Comparison of ENCODE assay signal across 9 cellular contexts in genomic region chr5:44388504-44389409, GRCh38. TPM values are rescaled to one million over a fixed set of nuclear protein-coding genes. Genes with fewer than 3 reads are reported as not detected.
DNase-seq lines count a peak whose midpoint lies in the region; ATAC-seq, FAIRE-seq and TF ChIP-seq lines count a peak whose summit lies in the region.
"Had no signal": no experiment of that assay in that cellular context is flagged by ENCODE, and none has a peak within 500 bp of the region (broad histone marks: within the 10 kb centered on the region; RNA-seq: fewer than 3 reads in every experiment).

No MANE protein-coding gene starts in this region.

- no peak overlapping the region for H3K56ac ChIP-seq in H1 (replicated peaks; ENCODE audit: insufficient read length, low read depth, low read length)

- no peak overlapping the region for H3K18ac ChIP-seq in H1 (ENCODE audit: extremely low read depth, low read length)

- H2AFZ ChIP-seq in H1 (ENCODE audit: low read length) = peak overlapping the region; percentile 36

- no peak overlapping the region for H3K27ac Mint-ChIP-seq in activated T-cell treated with anti-CD3 and anti-CD28 coated beads, Interleukin-2, amount 50 U/mL, for 72 hours
- H3K27ac Mint-ChIP-seq in activated naive CD4-positive, alpha-beta T cell treated with anti-CD3 and anti-CD28 coated beads, Interleukin-2, amount 10 ng/mL, durations not matched to agents 7 days and 5 days = no peak overlapping the region
- H3K27ac Mint-ChIP-seq: activated CD4-positive, alpha-beta T cell treated with anti-CD3 and anti-CD28 coated beads for 36 hours had no signal

- no peak overlapping the region for H2BK12ac ChIP-seq in H1 (ENCODE audit: low read depth, low read length)

- H3K4me3 Mint-ChIP-seq in activated T-cell treated with anti-CD3 and anti-CD28 coated beads, Interleukin-2, amount 50 U/mL, for 72 hours = peak overlapping the region; percentile 57 to 59
- H3K4me3 Mint-ChIP-seq in activated naive CD4-positive, alpha-beta T cell treated with anti-CD3 and anti-CD28 coated beads, Interleukin-2, amount 10 ng/mL, durations not matched to agents 7 days and 5 days = no peak overlapping the region
- H3K4me3 Mint-ChIP-seq: activated CD4-positive, alpha-beta T cell treated with anti-CD3 and anti-CD28 coated beads for 36 hours had no signal

- H3K4me1 Mint-ChIP-seq in activated T-cell treated with anti-CD3 and anti-CD28 coated beads, Interleukin-2, amount 50 U/mL, for 72 hours (ENCODE audit: low read depth) = peaks cover 4% of the 10 kb centered on the region
- H3K4me1 Mint-ChIP-seq in activated naive CD4-positive, alpha-beta T cell treated with anti-CD3 and anti-CD28 coated beads, Interleukin-2, amount 10 ng/mL, durations not matched to agents 7 days and 5 days = peaks cover 5% of the 10 kb centered on the region

- 2% methylated on average over 28 of the region's 30 CpGs; no CpG with 5 or more reads in 1 of the 2 experiments for WGBS in H1 (ENCODE audit: extremely low coverage in 1 of 2, insufficient coverage in 1 of 2, insufficient read length in 1 of 2, insufficient replicate concordance in 2 of 2, low coverage in 1 of 2, low lambda C conversion rate in 2 of 2, missing lambda C conversion rate in 1 of 2), 2 experiments

- H3K4me1 ChIP-seq in H1 (replicated peaks in 1 of 4; ENCODE audit: control insufficient read depth in 3 of 4, insufficient read depth in 4 of 4, low read length in 3 of 4) (peaks cover 2 to 11% (median 4%) of the 10 kb centered on the region in 4 experiments; a peak in 5 of 7 replicates), mucosa of stomach (ENCODE audit: control insufficient read depth, insufficient read depth, low read length) (no peaks in the 10 kb centered on the region)

- TF ChIP-seq RAD21 in H1 (IDR thresholded peaks at IDR 0.05 in 1 of 2, conservative IDR thresholded peaks at IDR 0.05 in 1 of 2; ENCODE audit: low read depth in 2 of 2, low read length in 2 of 2) = no peak

- H3K36me3 Mint-ChIP-seq in activated T-cell treated with anti-CD3 and anti-CD28 coated beads, Interleukin-2, amount 50 U/mL, for 72 hours (ENCODE audit: insufficient read depth in 2 of 2) = peaks cover 2 to 6% of the 10 kb centered on the region in 2 donors
- peaks cover 1% of the 10 kb centered on the region for H3K36me3 Mint-ChIP-seq in activated naive CD4-positive, alpha-beta T cell treated with anti-CD3 and anti-CD28 coated beads, Interleukin-2, amount 10 ng/mL, durations not matched to agents 7 days and 5 days

- H3K14ac ChIP-seq in H1 (ENCODE audit: insufficient read length) = no peak overlapping the region

- H3K27ac ChIP-seq in H1 (ENCODE audit: low read depth, low read length) = no peak overlapping the region

- TF ChIP-seq POLR2A in H1 (IDR thresholded peaks at IDR 0.05; ENCODE audit: control extremely low read depth in 1 of 2, low read depth in 2 of 2, low read length in 2 of 2) = no peak; a peak in 1 of 3 replicates

- H2BK15ac ChIP-seq in H1 (ENCODE audit: low read length) = no peak overlapping the region

- H4K20me1 ChIP-seq in H1 (replicated peaks in 1 of 2; ENCODE audit: control insufficient read depth in 1 of 2, insufficient read depth in 2 of 2, low read length in 2 of 2) = no peaks in the 10 kb centered on the region

- H3K9me3 Mint-ChIP-seq in activated T-cell treated with anti-CD3 and anti-CD28 coated beads, Interleukin-2, amount 50 U/mL, for 72 hours = peaks cover 2 to 3% of the 10 kb centered on the region in 2 donors
- H3K9me3 Mint-ChIP-seq in activated naive CD4-positive, alpha-beta T cell treated with anti-CD3 and anti-CD28 coated beads, Interleukin-2, amount 10 ng/mL, durations not matched to agents 7 days and 5 days = no peaks in the 10 kb centered on the region

- H2AK5ac ChIP-seq in H1 (ENCODE audit: low read depth, low read length) = no peak overlapping the region

- H2BK5ac ChIP-seq in H1 (ENCODE audit: low read depth, low read length) = no peak overlapping the region

- no peak for FAIRE-seq in H1 (lab: Jason Lieb, UNC)

- no peaks in the 10 kb centered on the region for H3K36me3 ChIP-seq in H1 (ENCODE audit: control insufficient read depth in 2 of 4, insufficient read depth in 4 of 4, low read length in 3 of 4)
- H3K36me3 ChIP-seq in mucosa of stomach (ENCODE audit: control insufficient read depth, insufficient read depth, low read length) = no peaks in the 10 kb centered on the region

- CTCF ChIA-PET in H1 (lab: Charles Lee; ENCODE audit: partially characterized antibody) = interaction anchor here (1.2 kb wide), 1 partner anchor 43 kb away, joined by 4 read pairs; no protein-coding TSS in a partner anchor
- CTCF ChIA-PET in activated naive CD4-positive, alpha-beta T cell treated with anti-CD3 and anti-CD28 coated beads, Interleukin-2, amount 10 ng/mL, durations not matched to agents 7 days and 5 days (lab: Charles Lee) = no interaction called here

- H3K4ac ChIP-seq in H1 (replicated peaks; ENCODE audit: insufficient read length, low read depth, low read length) = no peak overlapping the region

- H3K23ac ChIP-seq in H1 (ENCODE audit: insufficient read length) = no peak overlapping the region

- TF ChIP-seq EP300 in H1 (IDR thresholded peaks at IDR 0.05; ENCODE audit: borderline replicate concordance in 1 of 2, low read depth in 2 of 2, low read length in 2 of 2) = no peak

- peaks cover 16% of the 10 kb centered on the region for H3K23me2 ChIP-seq in H1 (ENCODE audit: low read depth, low read length)

- H2BK120ac ChIP-seq in H1 (replicated peaks; ENCODE audit: low read depth, low read length) = no peak overlapping the region

- H2BK20ac ChIP-seq in H1 (ENCODE audit: low read length) = no peak overlapping the region

- H3K79me2 ChIP-seq in H1 (ENCODE audit: control insufficient read depth in 1 of 2, insufficient read depth in 2 of 2, low read length in 2 of 2) = no peaks in the 10 kb centered on the region

- peak overlapping the region; percentile 56 to 72 (median 61); a peak in 7 of 8 replicates for H3K4me3 ChIP-seq in H1 (ENCODE audit: extremely low read depth in 1 of 4, insufficient read depth in 2 of 4, low read depth in 3 of 4, low read length in 4 of 4)
- peak overlapping the region; percentile 43 for H3K4me3 ChIP-seq in mucosa of stomach (ENCODE audit: low read length)

- no peak overlapping the region for H4K5ac ChIP-seq in H1 (ENCODE audit: insufficient read length, low read depth, low read length)

- ATAC-seq in activated T-cell treated with anti-CD3 and anti-CD28 coated beads, Interleukin-2, amount 50 U/mL, for 72 hours (replicated peaks in 1 of 2) = no peak
- ATAC-seq in GM21360 (IDR thresholded peaks at IDR 0.05; ENCODE audit: unreplicated experiment) (no peak), GM21723 (IDR thresholded peaks at IDR 0.05; ENCODE audit: unreplicated experiment) (no peak)
- ATAC-seq: activated CD4-positive, alpha-beta T cell treated with anti-CD3 and anti-CD28 coated beads for 36 hours had no signal

- H3K9me3 ChIP-seq in H1 (ENCODE audit: insufficient read depth in 2 of 2, low read depth in 1 of 2, low read length in 1 of 2) = no peaks in the 10 kb centered on the region
- no peaks in the 10 kb centered on the region for H3K9me3 ChIP-seq in mucosa of stomach (ENCODE audit: control insufficient read depth, low read length)

- no peak for DNase-seq in activated T-cell treated with anti-CD3 and anti-CD28 coated beads, Interleukin-2, amount 50 U/mL, for 72 hours
- DNase-seq in activated T-cell treated with anti-CD3 and anti-CD28 coated beads, Interleukin-2, amount 50 U/mL, for 48 hours = no peak
- peak in 1 of 2 experiments; percentile 69 for DNase-seq in H1 (ENCODE audit: low read depth in 1 of 2, low spot score in 2 of 2)
- no peak for DNase-seq in inferior parietal cortex (ENCODE audit: extremely low spot score)
- no peak for DNase-seq in activated naive CD4-positive, alpha-beta T cell treated with anti-CD3 and anti-CD28 coated beads, Interleukin-2, amount 10 ng/mL, durations not matched to agents 7 days and 5 days

- no peak overlapping the region for H4K91ac ChIP-seq in H1 (replicated peaks; ENCODE audit: insufficient read length, low read length)

- peak overlapping the region; percentile 83 to 96 for H3K4me2 ChIP-seq in H1 (ENCODE audit: insufficient read depth in 1 of 2, low read depth in 2 of 2, low read length in 2 of 2)

- POLR2A ChIA-PET in H1 (lab: Charles Lee; ENCODE audit: partially characterized antibody) = no interaction called here

- H3K9ac ChIP-seq in H1 (replicated peaks in 1 of 4; ENCODE audit: extremely low read depth in 1 of 4, low read depth in 3 of 4, low read length in 3 of 4) = no peak overlapping the region
- peak overlapping the region; percentile 57 for H3K9ac ChIP-seq in mucosa of stomach (ENCODE audit: low read length)

- H4K8ac ChIP-seq in H1 (ENCODE audit: extremely low read depth, insufficient read depth, low read length) = no peak overlapping the region

- H3K27me3 ChIP-seq in H1 (replicated peaks in 1 of 4; ENCODE audit: control insufficient read depth in 3 of 4, extremely low read depth in 1 of 4, insufficient read depth in 3 of 4, low read length in 3 of 4) (peaks cover 6 to 32% (median 25%) of the 10 kb centered on the region in 4 experiments), mucosa of stomach (ENCODE audit: control insufficient read depth, insufficient read depth, low read length) (peaks cover 38% of the 10 kb centered on the region)

- H3K79me1 ChIP-seq in H1 (ENCODE audit: low read depth, low read length) = no peaks in the 10 kb centered on the region

- H3K27me3 Mint-ChIP-seq in activated T-cell treated with anti-CD3 and anti-CD28 coated beads, Interleukin-2, amount 50 U/mL, for 72 hours (ENCODE audit: low read depth) = peaks cover 47% of the 10 kb centered on the region
- peaks cover 42% of the 10 kb centered on the region for H3K27me3 Mint-ChIP-seq in activated naive CD4-positive, alpha-beta T cell treated with anti-CD3 and anti-CD28 coated beads, Interleukin-2, amount 10 ng/mL, durations not matched to agents 7 days and 5 days

- TF ChIP-seq CTCF in H1 (IDR thresholded peaks at IDR 0.05; ENCODE audit: control extremely low read depth in 1 of 3, insufficient read depth in 1 of 3, low read depth in 1 of 3, low read length in 3 of 3) = no peak

TF ChIP-seq in H1, 55 proteins besides CTCF, POLR2A, EP300 and RAD21 (continues in another document):
- peak; percentile 52; the same call in 1 of the 2 replicates for TF ChIP-seq SUZ12 (IDR thresholded peaks at IDR 0.05; ENCODE audit: low read length)
- no peak for TF ChIP-seq CEBPB (IDR thresholded peaks at IDR 0.05; ENCODE audit: low read depth, low read length)
- TF ChIP-seq KDM5A (IDR thresholded peaks at IDR 0.05; ENCODE audit: low read length) = no peak

RNA-seq across cellular contexts. Expression of gene FGF10, which starts 0.5 kb away (rescaled TPM):
- not detected for total RNA-seq in activated T-cell treated with anti-CD3 and anti-CD28 coated beads, Interleukin-2, amount 50 U/mL, for 72 hours
- total RNA-seq in H1 (2021; fragmentation: NEBNext Ultra II Directional; extraction: Animal tissue kit (Norgen Biotek cat#: 25700)) = 0.42 and 0.54 TPM in 2 replicates
- polyA plus RNA-seq in H1 (2011; rRNA removed) = 0.06 and 0.09 TPM in 2 replicates
- 0.10 TPM for polyA plus RNA-seq in H1 (2011; cell fraction: cytosol; rRNA removed)
- 0.10 TPM for polyA plus RNA-seq in H1 (2011; cell fraction: nucleus; rRNA removed)
- 0.08 TPM in 1 of 4 replicates, not detected in the others for polyA plus RNA-seq in H1 (2012, experiment 1 of 2)
- not detected for polyA plus RNA-seq in H1 (2012, experiment 2 of 2)
- polyA plus RNA-seq in H1 (2013, experiment 1 of 2) = 0.26 TPM
- polyA plus RNA-seq in H1 (2013, experiment 2 of 2) = 0.29 TPM
- polyA minus RNA-seq in H1 (2011; rRNA and poly(A)+ RNA removed) = 0.16 and 0.39 TPM in 2 replicates
- polyA minus RNA-seq in H1 (2011; cell fraction: cytosol; rRNA and poly(A)+ RNA removed) = not detected
- 0.30 TPM for polyA minus RNA-seq in H1 (2011; cell fraction: nucleus; rRNA and poly(A)+ RNA removed)
- total RNA-seq: activated CD4-positive, alpha-beta T cell treated with anti-CD3 and anti-CD28 coated beads for 36 hours had no signal
